Comparison of ENCODE assay signal across 8 cellular contexts in genomic region chr17:17819561-17819995, GRCh38. TPM values are rescaled to one million over a fixed set of nuclear protein-coding genes. Genes with fewer than 3 reads are reported as not detected.
DNase-seq lines count a peak whose midpoint lies in the region; ATAC-seq lines count a peak whose summit lies in the region.

No MANE protein-coding gene starts in this region.

- no peaks in the 10 kb centered on the region for H3K9me3 ChIP-seq in Karpas-422 (ENCODE audit: low read length)

- no peaks in the 10 kb centered on the region for H3K27me3 Mint-ChIP-seq in effector memory CD8-positive, alpha-beta T cell

- peaks cover 35% of the 10 kb centered on the region for H3K79me2 ChIP-seq in Karpas-422 (ENCODE audit: low read length)

- peak overlapping the region; percentile 94 for H3K4me2 ChIP-seq in Karpas-422 (ENCODE audit: low read depth, low read length, poor library complexity, severe bottlenecking)

- peak overlapping the region in 1 of 2 donors; percentile 79 for H3K27ac Mint-ChIP-seq in effector memory CD8-positive, alpha-beta T cell

- peaks cover 78% of the 10 kb centered on the region for H3K36me3 Mint-ChIP-seq in effector memory CD8-positive, alpha-beta T cell (ENCODE audit: insufficient read depth)

- peaks cover 38% of the 10 kb centered on the region for H4K20me1 ChIP-seq in Karpas-422 (ENCODE audit: insufficient read depth, low read depth, low read length)

- H3K4me3 ChIP-seq in Karpas-422 (ENCODE audit: low read length): peak overlapping the region; percentile 36; the same call in 1 of the 2 replicates

- DNase-seq in C1 segment of cervical spinal cord (lab: John Stamatoyannopoulos, UW) (peak in 9 of 14 donors; percentile 24 to 66 (median 42)), Karpas-422 (peak; percentile 87), non-pigmented ciliary epithelial cell (ENCODE audit: low read depth) (peak; percentile 77), cortex of kidney (lab: John Stamatoyannopoulos, UW) (no peak), D341Med (ENCODE audit: low spot score) (no peak)
- peak; percentile 30 to 65 for DNase-seq in activated CD4-positive, alpha-beta T cell treated with anti-CD3 and anti-CD28 coated beads, Interleukin-2, amount 50 U/mL, for 24 hours (ENCODE audit: low read depth in 1 of 2, low spot score in 1 of 2)
- DNase-seq in effector memory CD8-positive, alpha-beta T cell: peak in 2 of 3 experiments; percentile 39 to 46

- no peak overlapping the region for H2AFZ ChIP-seq in Karpas-422 (ENCODE audit: low read length)

- peaks cover 66% of the 10 kb centered on the region for H3K4me1 ChIP-seq in Karpas-422 (ENCODE audit: low read length)

- H3K9ac ChIP-seq in Karpas-422 (ENCODE audit: low read length): peak overlapping the region; percentile 68

- H3K4me1 Mint-ChIP-seq in effector memory CD8-positive, alpha-beta T cell (ENCODE audit: low read depth in 2 of 2): peaks cover 36% of the 10 kb centered on the region in 2 donors

- H3K9me3 Mint-ChIP-seq in effector memory CD8-positive, alpha-beta T cell: no peaks in the 10 kb centered on the region

- no peaks in the 10 kb centered on the region for H3K36me3 ChIP-seq in Karpas-422 (ENCODE audit: insufficient read depth, low read length)

- no peaks in the 10 kb centered on the region for H3K9me2 ChIP-seq in Karpas-422 (replicated peaks; ENCODE audit: insufficient read depth, low read length)

- peak; percentile 46 for ATAC-seq in GM19438 (IDR thresholded peaks at IDR 0.05; ENCODE audit: low read depth, unreplicated experiment)
- ATAC-seq in effector memory CD8-positive, alpha-beta T cell (replicated peaks): peak; percentile 29

- H3K4me3 Mint-ChIP-seq in effector memory CD8-positive, alpha-beta T cell: peak overlapping the region; percentile 27 to 60

- peak overlapping the region; percentile 75 for H3K27ac ChIP-seq in Karpas-422 (ENCODE audit: low read length)

- no peaks in the 10 kb centered on the region for H3K27me3 ChIP-seq in Karpas-422 (ENCODE audit: low read length)

RNA-seq across cellular contexts. Expression of gene SREBF1, which starts 17.2 kb away (rescaled TPM):
- total RNA-seq in Karpas-422 (2014; rRNA removed; shearing (Covaris generic); ENCODE audit: low replicate concordance): 52.0 and 103 TPM in 2 replicates

Comparison
In these comparisons a context has a peak if more than half of its experiments do, and no peak if none do; other contexts are left out.
1. DNase-seq: peak in C1 segment of cervical spinal cord (9 of 14), Karpas-422 (single experiment), activated CD4-positive, alpha-beta T cell treated with anti-CD3 and anti-CD28 coated beads, Interleukin-2, amount 50 U/mL, for 24 hours (2 of 2), effector memory CD8-positive, alpha-beta T cell (2 of 3) and non-pigmented ciliary epithelial cell (single experiment); none in cortex of kidney (single experiment) and D341Med (single experiment).